ENCODE assay signal across 8 cellular contexts in the genomic region with DNA sequence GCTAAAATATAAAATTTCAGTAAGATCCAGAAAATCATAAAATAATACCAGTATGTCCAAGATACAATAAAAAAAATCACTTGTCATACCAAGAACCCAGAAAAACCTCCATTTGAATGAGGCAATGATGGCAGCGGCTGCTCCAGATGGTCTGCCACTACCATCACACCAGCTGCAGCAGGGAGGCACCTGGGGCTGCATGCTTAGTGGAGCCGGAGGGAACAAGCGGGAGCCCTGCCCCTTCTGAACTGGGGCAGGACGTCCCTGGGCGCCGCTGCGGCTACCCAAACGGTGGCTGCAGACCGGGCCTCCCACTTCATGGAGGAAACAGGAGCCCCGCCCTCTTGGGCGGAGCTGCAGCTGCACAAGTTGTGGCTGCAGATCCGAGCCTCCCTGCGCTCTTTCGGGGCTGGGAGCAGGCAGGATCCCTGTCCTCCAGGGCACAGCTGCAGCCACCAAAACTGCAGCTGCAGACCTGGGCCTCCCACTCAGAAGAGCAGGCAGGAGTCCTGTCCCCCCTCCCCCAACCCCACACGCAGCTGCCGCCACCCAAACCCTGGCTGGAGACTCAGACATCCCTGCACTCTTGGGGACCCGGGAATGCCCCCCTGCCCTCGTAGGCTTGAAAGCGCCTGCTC. TPM values are rescaled to one million over a fixed set of nuclear protein-coding genes. Genes with fewer than 3 reads are reported as not detected.
DNase-seq lines count a peak whose midpoint lies in the region; ATAC-seq and TF ChIP-seq lines count a peak whose summit lies in the region.

No MANE protein-coding gene starts in this region.

- H3K4me1 ChIP-seq in HUES48 (ENCODE audit: control insufficient read depth, insufficient read depth, low read length) = peaks cover 14% of the 10 kb centered on the region
- peaks cover 0 to 10% (median 0%) of the 10 kb centered on the region in 3 donors for H3K4me1 ChIP-seq in gastroesophageal sphincter
- no peaks in the 10 kb centered on the region for H3K4me1 ChIP-seq in thyroid gland

- no peak for TF ChIP-seq EP300 in gastroesophageal sphincter (IDR thresholded peaks at IDR 0.05)

- intact Hi-C loops in thyroid gland (cut with DNase I) = no loop called here

- H3K9me3 ChIP-seq in HUES48 (ENCODE audit: control insufficient read depth, insufficient read depth, low read length) (no peaks in the 10 kb centered on the region), gastroesophageal sphincter (peaks cover 0 to 3% (median 0%) of the 10 kb centered on the region in 3 donors), thyroid gland (no peaks in the 10 kb centered on the region)

- WGBS in gastroesophageal sphincter (ENCODE audit: low coverage in 1 of 2), 2 donors = 0 to 40% methylated on average over 1 to 3 of the region's 19 CpGs
- WGBS in thyroid gland, 2 donors = 14 to 19% methylated on average over 2 to 14 of the region's 19 CpGs

- no peak overlapping the region for H3K9ac ChIP-seq in HUES48 (ENCODE audit: low read depth, low read length)

- DNase-seq in CD1c-positive myeloid dendritic cell (ENCODE audit: extremely low spot score) (peak; percentile 65), OCI-M1 (lab: John Stamatoyannopoulos, UW) (peak; percentile 71), occipital lobe (lab: John Stamatoyannopoulos, UW) (peak; percentile 43), thyroid gland (peak; percentile 61 to 69)
- peak; percentile 23 to 52 for DNase-seq in activated T-helper 1 cell treated with anti-CD3 and anti-CD28 coated beads, Interleukin-2, amount 50 U/mL, for 16 hours (ENCODE audit: low read depth in 1 of 2, low spot score in 1 of 2)

- H3K27me3 ChIP-seq in HUES48 (ENCODE audit: control insufficient read depth, insufficient read depth, low read length) (no peaks in the 10 kb centered on the region), gastroesophageal sphincter (no peaks in the 10 kb centered on the region), thyroid gland (no peaks in the 10 kb centered on the region)

- TF ChIP-seq CTCF in gastroesophageal sphincter (IDR thresholded peaks at IDR 0.05) (no peak), thyroid gland (IDR thresholded peaks at IDR 0.05) (no peak)

- TF ChIP-seq POLR2A in gastroesophageal sphincter (IDR thresholded peaks at IDR 0.05) (no peak), thyroid gland (IDR thresholded peaks at IDR 0.05) (no peak)

- H3K27ac ChIP-seq in HUES48 (ENCODE audit: low read depth, low read length) (no peak overlapping the region), gastroesophageal sphincter (no peak overlapping the region), thyroid gland (no peak overlapping the region)

- H3K4me3 ChIP-seq in HUES48 (ENCODE audit: low read depth, low read length) = peak overlapping the region; percentile 31; the same call in 1 of the 2 replicates
- H3K4me3 ChIP-seq in gastroesophageal sphincter = peak overlapping the region in 1 of 2 donors; percentile 45
- no peak overlapping the region for H3K4me3 ChIP-seq in thyroid gland (replicated peaks in 1 of 3)

- peak; percentile 97 for ATAC-seq in GM19463 (IDR thresholded peaks at IDR 0.05; ENCODE audit: unreplicated experiment)
- ATAC-seq in gastroesophageal sphincter = peak; percentile 72

- H3K36me3 ChIP-seq in HUES48 (ENCODE audit: control insufficient read depth, insufficient read depth, low read length) (no peaks in the 10 kb centered on the region), gastroesophageal sphincter (no peaks in the 10 kb centered on the region), thyroid gland (no peaks in the 10 kb centered on the region)

RNA-seq across cellular contexts. Expression of a gene that starts 36.1 kb away (rescaled TPM):
- total RNA-seq in gastroesophageal sphincter (not detected), occipital lobe (not detected), thyroid gland (not detected)
